Comparison of ENCODE assay signal across 8 cellular contexts in genomic region chr16:31477220-31478216, GRCh38. TPM values are rescaled to one million over a fixed set of nuclear protein-coding genes. Genes with fewer than 3 reads are reported as not detected.
DNase-seq lines count a peak whose midpoint lies in the region; ATAC-seq and TF ChIP-seq lines count a peak whose summit lies in the region.

No MANE protein-coding gene starts in this region.

- DNase-seq in GM06990 (ENCODE audit: extremely low read depth, insufficient read length) = no peak
- DNase-seq in activated CD4-positive, alpha-beta T cell treated with anti-CD3 and anti-CD28 coated beads, Interleukin-2, amount 10 ng/mL, durations not matched to agents 24 days and 14 days = peak; percentile 82
- peak; percentile 80 for DNase-seq in iPS-NIHi11 (ENCODE audit: low spot score)
- DNase-seq in dermis blood vessel endothelial cell = no peak
- DNase-seq in NCI-H524 treated with DMSO at 0.1 percent for 48 hours (lab: John Stamatoyannopoulos, UW) = no peak
- DNase-seq in NCI-H1105 treated with DMSO at 0.1 percent for 48 hours (lab: John Stamatoyannopoulos, UW) = no peak

- peak overlapping the region; percentile 54 for H3K4me3 ChIP-seq in GM06990 (replicated peaks; ENCODE audit: low read depth, low read length)
- H3K4me3 ChIP-seq in subcutaneous abdominal adipose tissue (ENCODE audit: low read depth in 1 of 5, low read length in 5 of 5) = peak overlapping the region in 3 of 5 donors; percentile 16 to 52 (median 29)

- ATAC-seq in HG02943 (IDR thresholded peaks at IDR 0.05; ENCODE audit: low read depth, unreplicated experiment) = peak; percentile 41

- H3K9ac ChIP-seq in subcutaneous abdominal adipose tissue (ENCODE audit: low read length in 5 of 5) = no peak overlapping the region

- H3K27me3 ChIP-seq in GM06990 (replicated peaks; ENCODE audit: control insufficient read depth, insufficient read depth, low read length) = peaks cover 2% of the 10 kb centered on the region
- peaks cover 0 to 15% (median 8%) of the 10 kb centered on the region in 5 donors for H3K27me3 ChIP-seq in subcutaneous abdominal adipose tissue (ENCODE audit: control insufficient read depth in 5 of 5, insufficient read depth in 4 of 5, low read length in 5 of 5)

- peaks cover 0 to 37% (median 12%) of the 10 kb centered on the region in 5 donors for H3K4me1 ChIP-seq in subcutaneous abdominal adipose tissue (ENCODE audit: control insufficient read depth in 5 of 5, insufficient read depth in 5 of 5, low read length in 5 of 5)

- H3K9me3 ChIP-seq in subcutaneous abdominal adipose tissue (ENCODE audit: control insufficient read depth in 5 of 5, low read length in 5 of 5) = peaks cover 0 to 5% (median 0%) of the 10 kb centered on the region in 5 donors

- TF ChIP-seq CTCF in GM06990 (IDR thresholded peaks at IDR 0.05; ENCODE audit: insufficient read depth, low read length, poor library complexity, severe bottlenecking) = no peak

- peak overlapping the region; percentile 90 for H3K4me3 Mint-ChIP-seq in activated CD4-positive, alpha-beta T cell treated with anti-CD3 and anti-CD28 coated beads, Interleukin-2, amount 10 ng/mL, durations not matched to agents 24 days and 14 days

- peak overlapping the region; percentile 27 for H3K27ac Mint-ChIP-seq in activated CD4-positive, alpha-beta T cell treated with anti-CD3 and anti-CD28 coated beads, Interleukin-2, amount 10 ng/mL, durations not matched to agents 24 days and 14 days

- H3K36me3 Mint-ChIP-seq in activated CD4-positive, alpha-beta T cell treated with anti-CD3 and anti-CD28 coated beads, Interleukin-2, amount 10 ng/mL, durations not matched to agents 24 days and 14 days (ENCODE audit: low read depth) = no peaks in the 10 kb centered on the region

- intact Hi-C loops in activated CD4-positive, alpha-beta T cell treated with anti-CD3 and anti-CD28 coated beads, Interleukin-2, amount 10 ng/mL, durations not matched to agents 24 days and 14 days (cut with micrococcal nuclease) = loop anchor here (1.0 to 5.0 kb wide), 3 partner anchors 10 to 390 kb away; partner anchors contain the start of gene ARMC5

- peaks cover 45% of the 10 kb centered on the region for H3K27me3 Mint-ChIP-seq in activated CD4-positive, alpha-beta T cell treated with anti-CD3 and anti-CD28 coated beads, Interleukin-2, amount 10 ng/mL, durations not matched to agents 24 days and 14 days

- no peak overlapping the region for H3K27ac ChIP-seq in subcutaneous abdominal adipose tissue (ENCODE audit: low read depth, low read length)

- H3K4me1 Mint-ChIP-seq in activated CD4-positive, alpha-beta T cell treated with anti-CD3 and anti-CD28 coated beads, Interleukin-2, amount 10 ng/mL, durations not matched to agents 24 days and 14 days = peaks cover 15% of the 10 kb centered on the region

- H3K36me3 ChIP-seq in GM06990 (ENCODE audit: control insufficient read depth, insufficient read depth, low read length) = no peaks in the 10 kb centered on the region
- peaks cover 0 to 44% (median 37%) of the 10 kb centered on the region in 5 donors for H3K36me3 ChIP-seq in subcutaneous abdominal adipose tissue (ENCODE audit: control insufficient read depth in 5 of 5, insufficient read depth in 5 of 5, low read length in 5 of 5)

- H3K9me3 Mint-ChIP-seq in activated CD4-positive, alpha-beta T cell treated with anti-CD3 and anti-CD28 coated beads, Interleukin-2, amount 10 ng/mL, durations not matched to agents 24 days and 14 days = no peaks in the 10 kb centered on the region

RNA-seq across cellular contexts. Expression of gene SLC5A2, which starts 5.4 kb away (rescaled TPM):
- not detected in 2 replicates for total RNA-seq in activated CD4-positive, alpha-beta T cell treated with anti-CD3 and anti-CD28 coated beads, Interleukin-2, amount 10 ng/mL, durations not matched to agents 24 days and 14 days
- total RNA-seq in dermis blood vessel endothelial cell = not detected in 2 replicates

RNA-seq across cellular contexts. Expression of gene TGFB1I1, which starts 5.6 kb away (rescaled TPM):
- total RNA-seq in activated CD4-positive, alpha-beta T cell treated with anti-CD3 and anti-CD28 coated beads, Interleukin-2, amount 10 ng/mL, durations not matched to agents 24 days and 14 days = 0.49 and 1.5 TPM in 2 replicates
- total RNA-seq in dermis blood vessel endothelial cell = 37.4 and 51.2 TPM in 2 replicates

RNA-seq across cellular contexts. Expression of gene ARMC5, which starts 18.2 kb away (rescaled TPM):
- total RNA-seq in activated CD4-positive, alpha-beta T cell treated with anti-CD3 and anti-CD28 coated beads, Interleukin-2, amount 10 ng/mL, durations not matched to agents 24 days and 14 days = 9.9 and 10.5 TPM in 2 replicates
- 26.4 and 29.8 TPM in 2 replicates for total RNA-seq in dermis blood vessel endothelial cell

RNA-seq across cellular contexts. Expression of gene RUSF1, which starts 30.7 kb away (rescaled TPM):
- total RNA-seq in activated CD4-positive, alpha-beta T cell treated with anti-CD3 and anti-CD28 coated beads, Interleukin-2, amount 10 ng/mL, durations not matched to agents 24 days and 14 days = 40.9 and 41.1 TPM in 2 replicates
- 39.3 and 65.6 TPM in 2 replicates for total RNA-seq in dermis blood vessel endothelial cell

RNA-seq across cellular contexts. Expression of gene ZNF843, which starts 34.9 kb away (rescaled TPM):
- 0.09 and 0.16 TPM in 2 replicates for total RNA-seq in activated CD4-positive, alpha-beta T cell treated with anti-CD3 and anti-CD28 coated beads, Interleukin-2, amount 10 ng/mL, durations not matched to agents 24 days and 14 days
- total RNA-seq in dermis blood vessel endothelial cell = 0.05 and 0.17 TPM in 2 replicates

Comparison
In these comparisons a context has a peak if more than half of its experiments do, and no peak if none do; other contexts are left out.
1. DNase-seq: peak in activated CD4-positive, alpha-beta T cell treated with anti-CD3 and anti-CD28 coated beads, Interleukin-2, amount 10 ng/mL, durations not matched to agents 24 days and 14 days (single experiment) and iPS-NIHi11 (single experiment); none in GM06990 (single experiment), dermis blood vessel endothelial cell (single experiment), NCI-H524 treated with DMSO at 0.1 percent for 48 hours (single experiment) and NCI-H1105 treated with DMSO at 0.1 percent for 48 hours (single experiment).
2. RNA of gene TGFB1I1, which starts 5.6 kb away (total RNA-seq): 37.4 to 51.2 TPM in dermis blood vessel endothelial cell; 0.49 to 1.5 TPM in activated CD4-positive, alpha-beta T cell treated with anti-CD3 and anti-CD28 coated beads, Interleukin-2, amount 10 ng/mL, durations not matched to agents 24 days and 14 days; every median in the first group is over 10 times any median in the second.